ENCODE assay signal across 28 cellular contexts in the genomic region with DNA sequence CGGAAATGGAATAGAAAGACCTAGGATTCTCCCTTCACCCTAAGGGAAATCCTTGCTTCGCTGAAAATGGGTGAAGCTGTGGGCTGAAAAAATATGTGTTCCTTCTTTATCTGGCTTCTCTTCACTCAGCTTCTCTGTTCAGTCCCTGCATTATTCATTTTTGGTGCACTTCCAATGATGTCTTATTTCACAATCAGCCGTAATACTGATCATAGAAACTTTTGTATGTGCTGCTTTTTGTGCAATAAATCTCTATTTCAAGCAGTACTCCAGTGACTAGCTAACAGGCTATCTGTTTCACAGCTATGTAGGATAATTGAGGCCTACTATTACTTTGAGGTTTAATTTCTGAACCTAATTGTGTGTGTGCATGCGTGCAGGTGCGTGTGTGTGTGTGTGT.
DNase-seq lines count a peak whose midpoint lies in the region; ATAC-seq lines count a peak whose summit lies in the region.
"Had no signal": no experiment of that assay in that cellular context is flagged by ENCODE, and none has a peak within 500 bp of the region (broad histone marks: within the 10 kb centered on the region; RNA-seq: fewer than 3 reads in every experiment).

No MANE protein-coding gene starts in this region.

- no peaks in the 10 kb centered on the region for H3K36me3 ChIP-seq in adipocyte (ENCODE audit: control insufficient read depth, insufficient read depth, low read length, severe bottlenecking)
- H3K36me3 ChIP-seq: upper lobe of right lung had no signal

- peaks cover 62% of the 10 kb centered on the region for H3K27me3 ChIP-seq in adipocyte (replicated peaks; ENCODE audit: control insufficient read depth, insufficient read depth, low read length)

- peaks cover 14% of the 10 kb centered on the region for H3K4me1 ChIP-seq in adipocyte (ENCODE audit: control insufficient read depth, insufficient read depth, low read length)
- H3K4me1 ChIP-seq: upper lobe of right lung had no signal

- no peak overlapping the region for H3K9ac ChIP-seq in adipocyte (ENCODE audit: low read length)
- H3K9ac ChIP-seq: KMS-11 had no signal

- H3K4me3 ChIP-seq in adipocyte (ENCODE audit: low read length) (peak overlapping the region; percentile 32), skeletal muscle cell (ENCODE audit: low read depth, low read length) (no peak overlapping the region)
- H3K4me3 ChIP-seq: coronary artery, hepatocyte, mucosa of descending colon, upper lobe of right lung had no signal

- H3K9me3 ChIP-seq in adipocyte (ENCODE audit: control insufficient read depth, low read length), result no peaks in the 10 kb centered on the region
- H3K9me3 ChIP-seq: mucosa of descending colon, upper lobe of right lung had no signal

- ATAC-seq in GM21576 (IDR thresholded peaks at IDR 0.05; ENCODE audit: unreplicated experiment), result no peak
- ATAC-seq: mucosa of descending colon, natural killer cell, PC-3, upper lobe of right lung had no signal

- DNase-seq in GM03348 (ENCODE audit: low spot score) (peak; percentile 81), adipocyte (ENCODE audit: low read depth) (peak; percentile 88), fibroblast of peridontal ligament (ENCODE audit: extremely low read depth) (peak; percentile 88), skeletal muscle cell (ENCODE audit: low read depth) (peak; percentile 45), COLO829 (ENCODE audit: low spot score) (no peak), DMS 273 (lab: John Stamatoyannopoulos, UW; ENCODE audit: unreplicated experiment) (no peak)
- DNase-seq: activated CD4-positive, alpha-beta T cell treated with anti-CD3 and anti-CD28 coated beads, Interleukin-2, amount 50 U/mL, for 48 hours; activated CD4-positive, CD25-positive, alpha-beta regulatory T cell treated with anti-CD3 and anti-CD28 coated beads, Interleukin-2, amount 50 U/mL, for 72 hours; activated CD8-positive, alpha-beta memory T cell treated with anti-CD3 and anti-CD28 coated beads, Interleukin-2, amount 50 U/mL, for 4 hours; activated naive CD4-positive, alpha-beta T cell treated with anti-CD3 and anti-CD28 coated beads, Interleukin-2, amount 50 U/mL, for 16 hours; DMS 273 treated with DMSO at 0.1 percent for 48 hours; effector memory CD4-positive, alpha-beta T cell; mucosa of descending colon; natural killer cell; NCI-H1417 treated with DMSO at 0.1 percent for 48 hours; NCI-H2081; NCI-H524 treated with DMSO at 0.1 percent for 48 hours; NK-92 treated with Interleukin-12 subunit alpha and Interleukin-12 subunit beta, amount 100 ng/mL, for 24 hours; PC-3; SHP77; small intestine; stimulated activated naive CD4-positive, alpha-beta T cell treated with Interleukin-2 at 50 U/mL for 16 hours; T-helper 2 cell; upper lobe of right lung had no signal

Comparison
In these comparisons a context has a peak if more than half of its experiments do, and no peak if none do; other contexts are left out.
1. DNase-seq: peak in GM03348 (single experiment), adipocyte (single experiment), fibroblast of peridontal ligament (single experiment) and skeletal muscle cell (single experiment); none in COLO829 (single experiment) and DMS 273 (single experiment).